ENCODE assay signal across 21 cellular contexts in genomic region chr13:22893777-22894176, GRCh38.
"Had no signal": no experiment of that assay in that cellular context is flagged by ENCODE, and none has a peak within 500 bp of the region (broad histone marks: within the 10 kb centered on the region; RNA-seq: fewer than 3 reads in every experiment).

No MANE protein-coding gene starts in this region.

- H3K27ac ChIP-seq: body of pancreas, foreskin keratinocyte, left ventricle myocardium inferior, parathyroid adenoma, right lobe of liver, testis, upper lobe of left lung had no signal

- H3K9me3 ChIP-seq: body of pancreas, right lobe of liver, testis, upper lobe of left lung had no signal

- H3K4me1 ChIP-seq: body of pancreas, foreskin keratinocyte, left ventricle myocardium inferior, parathyroid adenoma, right lobe of liver had no signal

- H3K4me3 ChIP-seq: body of pancreas, left ventricle myocardium inferior, right lobe of liver, smooth muscle cell, testis had no signal

- H3K9ac ChIP-seq: parathyroid adenoma had no signal

- H3K27me3 ChIP-seq: body of pancreas, foreskin keratinocyte, right lobe of liver, testis, upper lobe of left lung had no signal

- H3K36me3 ChIP-seq: left ventricle myocardium inferior, right lobe of liver, upper lobe of left lung had no signal

- DNase-seq: activated CD4-positive, alpha-beta memory T cell treated with anti-CD3 and anti-CD28 coated beads for 36 hours; activated CD4-positive, alpha-beta T cell treated with anti-CD3 and anti-CD28 coated beads for 4 hours; activated naive CD4-positive, alpha-beta T cell treated with Interleukin-2 at 50 U/mL for 16 hours; activated naive CD8-positive, alpha-beta T cell treated with anti-CD3 and anti-CD28 coated beads, Interleukin-2, amount 10 ng/mL, durations not matched to agents 7 days and 5 days; amygdala; body of pancreas; caudate nucleus; effector memory CD8-positive, alpha-beta T cell; foreskin keratinocyte; glutamatergic neuron; hypothalamus; islet precursor cell; left ventricle myocardium inferior; mammary epithelial cell; natural killer cell; right lobe of liver; stimulated activated CD4-positive, alpha-beta T cell treated with anti-CD3 and anti-CD28 coated beads, Interleukin-4, amount 100 ng/mL, for 4 hours; testis had no signal
